In the genomic region with DNA sequence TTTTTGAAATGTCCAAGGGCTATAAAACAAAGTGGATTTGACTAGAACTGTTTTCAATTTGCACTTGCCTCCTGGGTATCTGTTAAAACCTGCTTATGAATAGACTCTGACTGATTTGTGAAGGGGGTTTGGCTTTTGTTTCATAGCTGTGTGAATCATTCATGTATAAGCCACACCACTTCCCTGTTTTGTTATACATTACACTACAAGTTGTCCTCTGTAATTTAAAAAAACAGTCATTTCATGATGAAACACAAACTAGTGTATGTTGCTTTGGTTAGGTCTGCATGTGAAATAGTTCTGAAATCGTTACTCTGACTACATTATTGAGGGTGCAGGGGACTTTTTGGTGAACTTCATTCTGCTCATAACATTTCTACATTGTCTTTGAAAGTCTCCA, we compare ENCODE assay signal across 1 cellular context.
TF ChIP-seq lines count a peak whose summit lies in the region.

No MANE protein-coding gene starts in this region.

TF ChIP-seq in GM12878, 131 proteins besides CTCF, POLR2A, EP300 and RAD21 (continued from another document):
- peak; percentile 61; the same call in 1 of the 2 replicates for TF ChIP-seq RELB (IDR thresholded peaks at IDR 0.05; ENCODE audit: low read depth)
- TF ChIP-seq DPF2 (IDR thresholded peaks at IDR 0.05), result peak; percentile 78
- TF ChIP-seq IRF3 (IDR thresholded peaks at IDR 0.05), result no peak
- peak; percentile 34; the same call in 1 of the 2 replicates for TF ChIP-seq SREBF1 (IDR thresholded peaks at IDR 0.05; ENCODE audit: low read length)
- TF ChIP-seq IKZF1 (conservative IDR thresholded peaks at IDR 0.05), result 0 out of 2 replicates have a peak, but pooled peaks have one; percentile 38
- no peak for TF ChIP-seq PML (IDR thresholded peaks at IDR 0.05; ENCODE audit: low read length)
- peak; percentile 82 for TF ChIP-seq RUNX3 (IDR thresholded peaks at IDR 0.05; ENCODE audit: low read length)
- TF ChIP-seq ETV6 (conservative IDR thresholded peaks at IDR 0.05 in 1 of 2, IDR thresholded peaks at IDR 0.05 in 1 of 2; ENCODE audit: borderline replicate concordance in 1 of 2, low read depth in 1 of 2), result 0 out of 4 replicates have a peak, but pooled peaks of 1 of the 2 experiments have one; percentile 43
- TF ChIP-seq BACH1 (IDR thresholded peaks at IDR 0.05; ENCODE audit: borderline replicate concordance), result peak; percentile 82; the same call in 1 of the 2 replicates
- TF ChIP-seq GABPA (IDR thresholded peaks at IDR 0.05; ENCODE audit: low read depth), result 0 out of 2 replicates have a peak, but pooled peaks have one; percentile 15
- TF ChIP-seq RELA (IDR thresholded peaks at IDR 0.05; ENCODE audit: borderline replicate concordance, partially characterized antibody), result no peak
- TF ChIP-seq NFIC (IDR thresholded peaks at IDR 0.05; ENCODE audit: low read depth, low read length), result peak; percentile 86
- TF ChIP-seq NR2C2 (IDR thresholded peaks at IDR 0.05; ENCODE audit: borderline replicate concordance, control insufficient read depth, insufficient read length, low read depth), result no peak
- TF ChIP-seq, protein P1, sequence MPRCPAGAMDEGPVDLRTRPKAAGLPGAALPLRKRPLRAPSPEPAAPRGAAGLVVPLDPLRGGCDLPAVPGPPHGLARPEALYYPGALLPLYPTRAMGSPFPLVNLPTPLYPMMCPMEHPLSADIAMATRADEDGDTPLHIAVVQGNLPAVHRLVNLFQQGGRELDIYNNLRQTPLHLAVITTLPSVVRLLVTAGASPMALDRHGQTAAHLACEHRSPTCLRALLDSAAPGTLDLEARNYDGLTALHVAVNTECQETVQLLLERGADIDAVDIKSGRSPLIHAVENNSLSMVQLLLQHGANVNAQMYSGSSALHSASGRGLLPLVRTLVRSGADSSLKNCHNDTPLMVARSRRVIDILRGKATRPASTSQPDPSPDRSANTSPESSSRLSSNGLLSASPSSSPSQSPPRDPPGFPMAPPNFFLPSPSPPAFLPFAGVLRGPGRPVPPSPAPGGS (IDR thresholded peaks at IDR 0.05; ENCODE audit: borderline replicate concordance, insufficient read depth, low read depth, low read length, poor library complexity, severe bottlenecking), result no peak
- peak; percentile 68; the same call in 1 of the 2 replicates for TF ChIP-seq FOXM1 (IDR thresholded peaks at IDR 0.05; ENCODE audit: low read depth, low read length)
- peak; percentile 98 for TF ChIP-seq ZNF217 (IDR thresholded peaks at IDR 0.05)
- peak; percentile 85 for TF ChIP-seq SPI1 (IDR thresholded peaks at IDR 0.05; ENCODE audit: borderline replicate concordance, insufficient read depth, low read depth, low read length)
- peak; percentile 37; the same call in 1 of the 2 replicates for TF ChIP-seq PAX5 (IDR thresholded peaks at IDR 0.05; ENCODE audit: borderline replicate concordance, low read depth, low read length)
- peak; percentile 76 for TF ChIP-seq ATF2 (IDR thresholded peaks at IDR 0.05; ENCODE audit: low read length)
- peak; percentile 89 for TF ChIP-seq MTA2 (IDR thresholded peaks at IDR 0.05; ENCODE audit: low read depth)
- peak; percentile 91 for TF ChIP-seq JUNB (IDR thresholded peaks at IDR 0.05)
- no peak for TF ChIP-seq HDGF (IDR thresholded peaks at IDR 0.05)
- TF ChIP-seq BMI1 (IDR thresholded peaks at IDR 0.05; ENCODE audit: borderline replicate concordance), result peak; percentile 73
- peak; percentile 58 for TF ChIP-seq ATF7 (IDR thresholded peaks at IDR 0.05; ENCODE audit: low read depth)
- no peak for TF ChIP-seq NKRF (conservative IDR thresholded peaks at IDR 0.05)
- peak; percentile 56 to 74; a peak in 3 of 4 replicates for TF ChIP-seq IKZF2 (IDR thresholded peaks at IDR 0.05)
- TF ChIP-seq SMAD5 (IDR thresholded peaks at IDR 0.05; ENCODE audit: low read depth), result no peak
- TF ChIP-seq BHLHE40 (IDR thresholded peaks at IDR 0.05; ENCODE audit: borderline replicate concordance in 1 of 2, low read depth in 2 of 2, low read length in 1 of 2), result peak; percentile 35 to 36; a peak in 1 of 4 replicates
- TF ChIP-seq IRF4 (IDR thresholded peaks at IDR 0.05; ENCODE audit: low read depth, low read length), result peak; percentile 76; the same call in 1 of the 2 replicates
- TF ChIP-seq, protein P2, sequence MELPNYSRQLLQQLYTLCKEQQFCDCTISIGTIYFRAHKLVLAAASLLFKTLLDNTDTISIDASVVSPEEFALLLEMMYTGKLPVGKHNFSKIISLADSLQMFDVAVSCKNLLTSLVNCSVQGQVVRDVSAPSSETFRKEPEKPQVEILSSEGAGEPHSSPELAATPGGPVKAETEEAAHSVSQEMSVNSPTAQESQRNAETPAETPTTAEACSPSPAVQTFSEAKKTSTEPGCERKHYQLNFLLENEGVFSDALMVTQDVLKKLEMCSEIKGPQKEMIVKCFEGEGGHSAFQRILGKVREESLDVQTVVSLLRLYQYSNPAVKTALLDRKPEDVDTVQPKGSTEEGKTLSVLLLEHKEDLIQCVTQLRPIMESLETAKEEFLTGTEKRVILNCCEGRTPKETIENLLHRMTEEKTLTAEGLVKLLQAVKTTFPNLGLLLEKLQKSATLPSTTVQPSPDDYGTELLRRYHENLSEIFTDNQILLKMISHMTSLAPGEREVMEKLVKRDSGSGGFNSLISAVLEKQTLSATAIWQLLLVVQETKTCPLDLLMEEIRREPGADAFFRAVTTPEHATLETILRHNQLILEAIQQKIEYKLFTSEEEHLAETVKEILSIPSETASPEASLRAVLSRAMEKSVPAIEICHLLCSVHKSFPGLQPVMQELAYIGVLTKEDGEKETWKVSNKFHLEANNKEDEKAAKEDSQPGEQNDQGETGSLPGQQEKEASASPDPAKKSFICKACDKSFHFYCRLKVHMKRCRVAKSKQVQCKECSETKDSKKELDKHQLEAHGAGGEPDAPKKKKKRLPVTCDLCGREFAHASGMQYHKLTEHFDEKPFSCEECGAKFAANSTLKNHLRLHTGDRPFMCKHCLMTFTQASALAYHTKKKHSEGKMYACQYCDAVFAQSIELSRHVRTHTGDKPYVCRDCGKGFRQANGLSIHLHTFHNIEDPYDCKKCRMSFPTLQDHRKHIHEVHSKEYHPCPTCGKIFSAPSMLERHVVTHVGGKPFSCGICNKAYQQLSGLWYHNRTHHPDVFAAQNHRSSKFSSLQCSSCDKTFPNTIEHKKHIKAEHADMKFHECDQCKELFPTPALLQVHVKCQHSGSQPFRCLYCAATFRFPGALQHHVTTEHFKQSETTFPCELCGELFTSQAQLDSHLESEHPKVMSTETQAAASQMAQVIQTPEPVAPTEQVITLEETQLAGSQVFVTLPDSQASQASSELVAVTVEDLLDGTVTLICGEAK (IDR thresholded peaks at IDR 0.05; ENCODE audit: borderline replicate concordance), result no peak
- TF ChIP-seq JUND (IDR thresholded peaks at IDR 0.05; ENCODE audit: low read depth, low read length), result 0 out of 2 replicates have a peak, but pooled peaks have one; percentile 11
